ENCODE assay signal across 8 cellular contexts in the genomic region with DNA sequence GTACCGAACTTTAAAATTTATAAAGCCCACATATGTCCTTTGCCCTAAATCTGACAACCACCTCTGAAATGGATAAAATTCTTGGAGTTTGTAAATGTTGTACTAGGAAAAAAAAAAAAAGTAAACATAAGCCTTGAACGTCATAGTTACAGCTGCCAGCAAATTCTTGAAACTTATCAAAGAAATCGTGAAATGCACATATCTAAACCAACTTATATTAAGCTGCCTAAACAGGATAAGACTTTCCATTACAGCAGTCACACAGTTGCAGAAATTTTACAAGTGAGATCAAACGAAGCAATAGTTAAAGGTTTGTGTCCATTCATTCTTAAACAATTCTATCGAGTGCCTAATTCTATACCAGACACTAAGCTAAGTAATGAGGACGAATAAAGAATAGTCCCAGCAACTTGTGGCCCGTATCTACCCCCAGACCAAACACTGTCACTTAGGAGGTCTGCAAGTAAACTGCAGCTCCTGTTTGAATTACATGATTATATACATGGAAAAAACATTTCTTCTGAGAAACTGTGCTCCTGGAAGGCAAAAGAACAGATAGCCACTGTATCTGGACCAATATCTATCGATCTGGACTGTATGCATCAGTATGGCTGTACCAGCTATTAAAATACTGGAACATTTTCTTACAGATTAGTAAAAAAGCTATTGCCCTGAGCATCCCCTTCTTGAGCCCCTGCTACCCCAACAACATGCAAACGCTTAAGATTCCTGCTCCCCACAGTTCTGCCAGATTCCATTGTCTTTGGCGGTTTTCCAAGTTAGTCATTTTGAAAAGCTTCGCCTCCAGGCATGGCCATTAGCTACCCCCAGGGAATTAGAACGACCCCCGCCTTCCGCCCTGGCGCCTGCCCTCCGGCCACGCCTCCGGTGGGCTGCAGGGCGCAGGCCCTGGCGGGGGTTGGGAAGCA. TPM values are rescaled to one million over a fixed set of nuclear protein-coding genes. Genes with fewer than 3 reads are reported as not detected.
A peak's percentile ranks its signal among the peaks of the same experiment; 100 is the strongest.
DNase-seq lines count a peak whose midpoint lies in the region; ATAC-seq and TF ChIP-seq lines count a peak whose summit lies in the region.

No MANE protein-coding gene starts in this region.

- BruUV-seq in PC-9 (replicated peaks; lab: Mats Ljungman, UMichigan), result no TSS peak

- H3K4me1 Mint-ChIP-seq in neural crest cell, result peaks cover 23% of the 10 kb centered on the region
- H3K4me1 Mint-ChIP-seq in CD14-positive monocyte, result peaks cover 7% of the 10 kb centered on the region
- H3K4me1 Mint-ChIP-seq in CD4-positive, alpha-beta memory T cell, result peaks cover 8 to 28% (median 14%) of the 10 kb centered on the region in 4 donors

- H3K4me3 ChIP-seq in GM23248 (peak overlapping the region; percentile 47), PC-9 (peak overlapping the region; percentile 13; the same call in 1 of the 2 replicates)
- H3K4me3 ChIP-seq in CD4-positive, alpha-beta memory T cell (ENCODE audit: low read length in 2 of 2), result no peak overlapping the region

- H3K4me1 ChIP-seq in GM23248 (ENCODE audit: insufficient read depth) (peaks cover 20% of the 10 kb centered on the region), PC-9 (replicated peaks; ENCODE audit: insufficient read depth) (peaks cover 6% of the 10 kb centered on the region; the same call in 1 of the 2 replicates)
- H3K4me1 ChIP-seq in CD4-positive, alpha-beta memory T cell (ENCODE audit: insufficient read depth, low read length), result no peaks in the 10 kb centered on the region

- intact Hi-C loops in PC-9 (cut with micrococcal nuclease; ENCODE audit: unreplicated experiment), result no loop called here
- intact Hi-C loops in CD14-positive monocyte (cut with micrococcal nuclease), result no loop called here
- intact Hi-C loops in CD4-positive, alpha-beta memory T cell (cut with micrococcal nuclease), result no loop called here

- H3K27me3 ChIP-seq in GM23248 (replicated peaks; ENCODE audit: insufficient read depth), result no peaks in the 10 kb centered on the region
- no peaks in the 10 kb centered on the region for H3K27me3 ChIP-seq in PC-9 (ENCODE audit: insufficient read depth, low read depth)
- H3K27me3 ChIP-seq in CD4-positive, alpha-beta memory T cell (ENCODE audit: insufficient read depth, low read length), result no peaks in the 10 kb centered on the region

- TF ChIP-seq CTCF in PC-9 (conservative IDR thresholded peaks at IDR 0.05) (no peak), neural crest cell (conservative IDR thresholded peaks at IDR 0.05) (no peak), CD14-positive monocyte (IDR thresholded peaks at IDR 0.05) (no peak)

- H3K4me2 ChIP-seq in GM23248 (ENCODE audit: unreplicated experiment) (peak overlapping the region; percentile 80), PC-9 (peak overlapping the region; percentile 57)

- in situ Hi-C loops in GM23248 (cut with MboI), result no loop called here

- H3K9me2 ChIP-seq in GM23248 (ENCODE audit: insufficient read depth), result no peaks in the 10 kb centered on the region
- H3K9me2 ChIP-seq in PC-9 (ENCODE audit: insufficient read depth), result no peaks in the 10 kb centered on the region

- peak; percentile 81 for DNase-seq in GM23248
- peak; percentile 35 to 64 for DNase-seq in PC-9
- DNase-seq in erythroblast (lab: John Stamatoyannopoulos, UW), result peak; percentile 78 to 87
- DNase-seq in neural crest cell (ENCODE audit: low read depth, low spot score), result no peak
- no peak for DNase-seq in CD14-positive monocyte (ENCODE audit: low spot score)
- DNase-seq in CD4-positive, alpha-beta memory T cell, result no peak
- DNase-seq in activated naive CD4-positive, alpha-beta T cell (lab: John Stamatoyannopoulos, UW), result no peak

- no peaks in the 10 kb centered on the region for H3K36me3 ChIP-seq in GM23248 (ENCODE audit: low read depth)
- H3K36me3 ChIP-seq in PC-9 (ENCODE audit: low read depth), result no peaks in the 10 kb centered on the region
- no peaks in the 10 kb centered on the region for H3K36me3 ChIP-seq in CD4-positive, alpha-beta memory T cell (ENCODE audit: insufficient read depth, low read length)

- no peaks in the 10 kb centered on the region for H3K9me3 Mint-ChIP-seq in neural crest cell
- peaks cover 0 to 2% (median 0%) of the 10 kb centered on the region in 7 donors for H3K9me3 Mint-ChIP-seq in CD14-positive monocyte
- peaks cover 0 to 2% (median 0%) of the 10 kb centered on the region in 8 donors for H3K9me3 Mint-ChIP-seq in CD4-positive, alpha-beta memory T cell

- H3K9ac ChIP-seq in GM23248, result peak overlapping the region; percentile 70

- H3K36me3 Mint-ChIP-seq in neural crest cell (ENCODE audit: low read depth), result no peaks in the 10 kb centered on the region
- no peaks in the 10 kb centered on the region for H3K36me3 Mint-ChIP-seq in CD14-positive monocyte
- peaks cover 0 to 12% of the 10 kb centered on the region in 2 donors for H3K36me3 Mint-ChIP-seq in CD4-positive, alpha-beta memory T cell

- H3K9me3 ChIP-seq in GM23248 (ENCODE audit: low read depth) (no peaks in the 10 kb centered on the region), PC-9 (ENCODE audit: insufficient read depth, low read depth) (no peaks in the 10 kb centered on the region)
- H3K9me3 ChIP-seq in CD4-positive, alpha-beta memory T cell (ENCODE audit: control insufficient read depth in 1 of 2, low read length in 2 of 2), result no peaks in the 10 kb centered on the region

- H3K4me3 Mint-ChIP-seq in neural crest cell (peak overlapping the region; percentile 78), CD14-positive monocyte (peak overlapping the region in 1 of 2 donors; percentile 45)
- peak overlapping the region in 4 of 8 donors; percentile 0 to 25 (median 3) for H3K4me3 Mint-ChIP-seq in CD4-positive, alpha-beta memory T cell

- peak overlapping the region; percentile 89 for H3K27ac ChIP-seq in GM23248
- no peak overlapping the region for H3K27ac ChIP-seq in PC-9
- no peak overlapping the region for H3K27ac ChIP-seq in CD4-positive, alpha-beta memory T cell (ENCODE audit: low read depth, low read length)

- 2% methylated on average over 20 of the region's 20 CpGs for WGBS in GM23248 (ENCODE audit: low coverage in 1 of 2, low lambda C conversion rate in 2 of 2, missing lambda C conversion rate in 2 of 2), 2 experiments

- no peaks in the 10 kb centered on the region for H3K27me3 Mint-ChIP-seq in neural crest cell (ENCODE audit: low read depth)
- H3K27me3 Mint-ChIP-seq in CD14-positive monocyte (ENCODE audit: low read depth in 3 of 3), result peaks cover 0 to 1% (median 0%) of the 10 kb centered on the region in 3 donors
- H3K27me3 Mint-ChIP-seq in CD4-positive, alpha-beta memory T cell, result peaks cover 0 to 1% of the 10 kb centered on the region in 2 donors

- H3F3A ChIP-seq in GM23248 (ENCODE audit: insufficient read depth) (peaks cover 21% of the 10 kb centered on the region), PC-9 (ENCODE audit: insufficient read depth, low read depth) (peaks cover 8% of the 10 kb centered on the region)

- CTCF ChIA-PET in PC-9 (lab: Charles Lee), result no interaction called here
- CTCF ChIA-PET in CD4-positive, alpha-beta memory T cell (lab: Charles Lee; ENCODE audit: partially characterized antibody), result no interaction called here

- peak; percentile 42 for TF ChIP-seq POLR2A in erythroblast (IDR thresholded peaks at IDR 0.05; ENCODE audit: low read length)

- peak overlapping the region; percentile 70 for H2AFZ ChIP-seq in GM23248
- peak overlapping the region; percentile 14; the same call in 1 of the 2 replicates for H2AFZ ChIP-seq in PC-9

- H4K20me1 ChIP-seq in GM23248 (ENCODE audit: insufficient read depth), result no peaks in the 10 kb centered on the region
- H4K20me1 ChIP-seq in PC-9 (ENCODE audit: insufficient read depth), result no peaks in the 10 kb centered on the region

- ATAC-seq in HG03280 (IDR thresholded peaks at IDR 0.05; ENCODE audit: unreplicated experiment), result no peak

- POLR2A ChIA-PET in PC-9 (lab: Charles Lee; ENCODE audit: unreplicated experiment), result no interaction called here
- POLR2A ChIA-PET in CD4-positive, alpha-beta memory T cell (lab: Charles Lee; ENCODE audit: partially characterized antibody), result no interaction called here

- H3K27ac Mint-ChIP-seq in neural crest cell (ENCODE audit: unreplicated experiment) (no peak overlapping the region), CD14-positive monocyte (no peak overlapping the region)
- peak overlapping the region in 3 of 7 donors; percentile 10 to 77 (median 70) for H3K27ac Mint-ChIP-seq in CD4-positive, alpha-beta memory T cell

- H3K79me2 ChIP-seq in GM23248 (ENCODE audit: insufficient read depth) (peaks cover 19% of the 10 kb centered on the region), PC-9 (ENCODE audit: low read depth) (peaks cover 10% of the 10 kb centered on the region)

RNA-seq across cellular contexts. Expression of a gene that starts 3.4 kb away (rescaled TPM):
- total RNA-seq in GM23248 (2014; rRNA removed; shearing (Covaris generic)), result 62.1 and 68.1 TPM in 2 replicates
- polyA plus RNA-seq in GM23248 (2016; fragmentation: Nextera tagmentation; extraction: Ambion mirVana), result 101 TPM in 2 replicates
- total RNA-seq in PC-9 (2021), result 16.5 and 25.1 TPM in 2 replicates
- 18.9 and 19.1 TPM in 2 replicates for total RNA-seq in neural crest cell
- 10 to 100 TPM; 18.9 to 23.5 TPM for polyA plus RNA-seq in CD14-positive monocyte
- total RNA-seq in CD4-positive, alpha-beta memory T cell, result 10 to 100 TPM; 43.4 to 45.2 TPM
- 10 to 100 TPM; 13.9 to 18.7 TPM for polyA plus RNA-seq in CD4-positive, alpha-beta memory T cell

Comparison
In these comparisons a context has a peak if more than half of its experiments do, and no peak if none do; other contexts are left out.
1. DNase-seq: peak in GM23248 (single experiment), PC-9 (2 of 2) and erythroblast (2 of 2); none in neural crest cell (single experiment), CD14-positive monocyte (single experiment), CD4-positive, alpha-beta memory T cell (0 of 5) and activated naive CD4-positive, alpha-beta T cell (0 of 4).
2. H3K4me3 ChIP-seq: peak in GM23248 (single experiment) and PC-9 (single experiment); none in CD4-positive, alpha-beta memory T cell (0 of 2).